21 cellular contexts compared by ENCODE assay signal in genomic region chr20:43906505-43907034, GRCh38. TPM values are rescaled to one million over a fixed set of nuclear protein-coding genes. Genes with fewer than 3 reads are reported as not detected.
DNase-seq lines count a peak whose midpoint lies in the region; ATAC-seq, FAIRE-seq and TF ChIP-seq lines count a peak whose summit lies in the region.
"Had no signal": no experiment of that assay in that cellular context is flagged by ENCODE, and none has a peak within 500 bp of the region (broad histone marks: within the 10 kb centered on the region; RNA-seq: fewer than 3 reads in every experiment).

No MANE protein-coding gene starts in this region.

- TF ChIP-seq EP300 in esophagus muscularis mucosa (IDR thresholded peaks at IDR 0.05): no peak

- TF ChIP-seq POLR2A in esophagus muscularis mucosa (IDR thresholded peaks at IDR 0.05; ENCODE audit: low read depth): no peak

- peak; percentile 65 for FAIRE-seq in HTR-8/SVneo (lab: Jason Lieb, UNC)
- FAIRE-seq: GM12891, GM18507, H54 had no signal

- intact Hi-C loops in left ventricle myocardium superior (cut with micrococcal nuclease): no loop called here
- intact Hi-C loops in esophagus muscularis mucosa (cut with DNase I): no loop called here

- no peak for ATAC-seq in left ventricle myocardium superior
- ATAC-seq in GM18520 (IDR thresholded peaks at IDR 0.05; ENCODE audit: unreplicated experiment): no peak

- H3K36me3 ChIP-seq in right atrium auricular region (no peaks in the 10 kb centered on the region), esophagus muscularis mucosa (no peaks in the 10 kb centered on the region)
- H3K36me3 ChIP-seq: HAP-1 had no signal

- WGBS in esophagus muscularis mucosa: 89% methylated on average over 2 of the region's 2 CpGs

- H3K9me3 ChIP-seq in right atrium auricular region (peaks cover 0 to 23% of the 10 kb centered on the region in 2 donors), esophagus muscularis mucosa (peaks cover 0 to 17% (median 1%) of the 10 kb centered on the region in 4 donors)
- H3K9me3 ChIP-seq: HAP-1 had no signal

- TF ChIP-seq CTCF in right atrium auricular region (IDR thresholded peaks at IDR 0.05) (no peak), esophagus muscularis mucosa (IDR thresholded peaks at IDR 0.05) (no peak)

- H3K4me3 ChIP-seq in right atrium auricular region (no peak overlapping the region), esophagus muscularis mucosa (no peak overlapping the region)
- H3K4me3 ChIP-seq: HAP-1 had no signal

- peak; percentile 36 for DNase-seq in right atrium auricular region (ENCODE audit: low spot score)
- DNase-seq in left ventricle myocardium superior: no peak
- no peak for DNase-seq in HTR-8/SVneo (ENCODE audit: insufficient read length, low spot score)
- peak; percentile 57 for DNase-seq in esophagus muscularis mucosa (ENCODE audit: extremely low spot score)
- DNase-seq in NCI-H2107 (lab: John Stamatoyannopoulos, UW): no peak
- DNase-seq: 8988T; C1 segment of cervical spinal cord; Calu3; CD4-positive, alpha-beta memory T cell; COR-L47; DMS53; DMS79 treated with DMSO at 0.1 percent for 48 hours; GF-D8; GOT3; HFFc6 had no signal

- H3K27ac ChIP-seq in right atrium auricular region (no peak overlapping the region), esophagus muscularis mucosa (replicated peaks in 1 of 4) (no peak overlapping the region)

- H3K4me1 ChIP-seq in right atrium auricular region (no peaks in the 10 kb centered on the region), esophagus muscularis mucosa (no peaks in the 10 kb centered on the region)
- H3K4me1 ChIP-seq: HAP-1 had no signal

- H3K27me3 ChIP-seq in right atrium auricular region (no peaks in the 10 kb centered on the region), esophagus muscularis mucosa (no peaks in the 10 kb centered on the region)

RNA-seq across cellular contexts. Expression of gene TOX2, which starts 8.1 kb away (rescaled TPM):
- total RNA-seq in right atrium auricular region: under 1 TPM; 0.30 to 0.63 TPM
- total RNA-seq in left ventricle myocardium superior: 0.47 TPM
- total RNA-seq in esophagus muscularis mucosa: 10 to 100 TPM; 19.4 to 39.5 (median 32.8) TPM
- total RNA-seq: Calu3, G401 had no signal

Comparison
In these comparisons a context has a peak if more than half of its experiments do, and no peak if none do; other contexts are left out.
1. DNase-seq: peak in right atrium auricular region (single experiment) and esophagus muscularis mucosa (single experiment); none in left ventricle myocardium superior (single experiment), HTR-8/SVneo (single experiment) and NCI-H2107 (single experiment).
2. RNA of gene TOX2, which starts 8.1 kb away (total RNA-seq): 19.4 to 39.5 TPM in esophagus muscularis mucosa; 0.30 to 0.63 TPM in right atrium auricular region and 0.47 TPM in left ventricle myocardium superior (single experiment); every median in the first group is over 10 times any median in the second.